8 cellular contexts compared by ENCODE assay signal in the genomic region with DNA sequence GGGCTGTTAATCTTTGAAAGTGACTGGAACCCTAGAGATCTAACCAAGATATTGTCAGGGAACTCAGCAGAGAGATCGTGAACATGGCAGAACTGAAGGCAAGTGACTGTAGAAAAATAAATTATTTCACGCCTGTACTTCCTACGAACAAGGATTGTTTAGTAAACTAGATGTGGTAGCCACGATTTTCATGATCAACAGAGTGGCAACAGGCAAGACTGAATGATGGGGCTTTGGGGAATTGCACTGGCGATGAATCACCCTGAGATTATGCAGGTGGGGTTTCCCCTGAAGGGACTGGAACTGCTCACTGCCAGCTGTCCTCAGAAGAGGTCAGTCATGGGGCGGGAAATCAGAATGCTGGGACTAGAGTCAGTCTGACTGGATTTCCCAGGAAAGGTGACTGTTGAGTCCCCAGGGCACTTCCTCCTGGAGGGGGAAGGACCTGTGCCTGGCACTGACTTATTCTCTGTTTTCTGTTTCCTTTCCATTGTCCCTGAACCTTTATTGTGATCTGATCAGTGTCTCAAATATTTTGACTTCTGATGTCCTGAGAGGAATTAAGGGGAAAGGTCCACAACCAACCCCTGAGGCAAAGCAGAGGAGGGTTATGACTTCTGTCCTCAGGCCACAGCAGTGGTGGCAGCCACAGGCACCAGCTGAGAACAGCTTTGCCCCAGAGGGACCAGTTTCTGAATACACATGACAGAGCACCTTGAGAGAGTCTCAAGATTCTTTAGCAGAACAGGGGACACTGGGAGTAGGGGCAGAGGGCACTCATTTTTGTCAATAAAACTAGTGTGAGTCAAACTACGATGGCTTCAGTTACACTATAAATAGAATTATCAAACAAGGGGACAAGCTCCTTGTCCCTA.
DNase-seq lines count a peak whose midpoint lies in the region; ATAC-seq, FAIRE-seq and TF ChIP-seq lines count a peak whose summit lies in the region.

No MANE protein-coding gene starts in this region.

- no peaks in the 10 kb centered on the region for H3K36me3 Mint-ChIP-seq in activated naive CD4-positive, alpha-beta T cell treated with anti-CD3 and anti-CD28 coated beads, Interleukin-2, amount 10 ng/mL, durations not matched to agents 7 days and 5 days

- CTCF ChIA-PET in activated naive CD4-positive, alpha-beta T cell treated with anti-CD3 and anti-CD28 coated beads, Interleukin-2, amount 10 ng/mL, durations not matched to agents 7 days and 5 days (lab: Charles Lee): interaction anchor here (0.6 kb wide), 1 partner anchor 648 kb away, joined by 3 read pairs; no protein-coding TSS in a partner anchor
- CTCF ChIA-PET in SK-N-SH (lab: Yijun Ruan, JAX): interaction anchor here (0.9 kb wide), 1 partner anchor 13 kb away, joined by 3 read pairs; no protein-coding TSS in a partner anchor
- CTCF ChIA-PET in H1 (lab: Charles Lee; ENCODE audit: partially characterized antibody): interaction anchor here (1.1 to 1.8 kb wide), 2 partner anchors 11 to 62 kb away, joined by 4 to 5 read pairs; no protein-coding TSS in a partner anchor

- POLR2A ChIA-PET in SK-N-SH (lab: Yijun Ruan, JAX): no interaction called here
- POLR2A ChIA-PET in H1 (lab: Charles Lee; ENCODE audit: partially characterized antibody): no interaction called here

- no peak overlapping the region for H4K8ac ChIP-seq in H1 (ENCODE audit: extremely low read depth, insufficient read depth, low read length)

- peaks cover 0 to 15% of the 10 kb centered on the region in 2 experiments; a peak in 2 of 4 replicates for H3K4me1 ChIP-seq in SK-N-SH (ENCODE audit: control insufficient read depth in 1 of 2, insufficient read depth in 2 of 2, low read depth in 1 of 2, low read length in 1 of 2)
- H3K4me1 ChIP-seq in H1 (replicated peaks in 1 of 4; ENCODE audit: control insufficient read depth in 3 of 4, insufficient read depth in 4 of 4, low read length in 3 of 4): no peaks in the 10 kb centered on the region

- H4K20me1 ChIP-seq in SK-N-SH (ENCODE audit: insufficient read depth) (no peaks in the 10 kb centered on the region), H1 (replicated peaks in 1 of 2; ENCODE audit: control insufficient read depth in 1 of 2, insufficient read depth in 2 of 2, low read length in 2 of 2) (no peaks in the 10 kb centered on the region)

- H3K79me2 ChIP-seq in SK-N-SH (ENCODE audit: insufficient read depth) (no peaks in the 10 kb centered on the region), H1 (ENCODE audit: control insufficient read depth in 1 of 2, insufficient read depth in 2 of 2, low read length in 2 of 2) (no peaks in the 10 kb centered on the region)

- H3K56ac ChIP-seq in H1 (replicated peaks; ENCODE audit: insufficient read length, low read depth, low read length): no peak overlapping the region

- H3K4me2 ChIP-seq in SK-N-SH (no peak overlapping the region), H1 (ENCODE audit: insufficient read depth in 1 of 2, low read depth in 2 of 2, low read length in 2 of 2) (no peak overlapping the region)

- H3K36me3 ChIP-seq in SK-N-SH (replicated peaks in 1 of 2; ENCODE audit: control insufficient read depth in 1 of 2, insufficient read depth in 2 of 2, low read length in 1 of 2): no peaks in the 10 kb centered on the region
- no peaks in the 10 kb centered on the region for H3K36me3 ChIP-seq in H1 (ENCODE audit: control insufficient read depth in 2 of 4, insufficient read depth in 4 of 4, low read length in 3 of 4)

- H3K4ac ChIP-seq in H1 (replicated peaks; ENCODE audit: insufficient read length, low read depth, low read length): no peak overlapping the region

- H3K18ac ChIP-seq in H1 (ENCODE audit: extremely low read depth, low read length): no peak overlapping the region

- no peak for FAIRE-seq in H1 (lab: Jason Lieb, UNC)

- H2BK5ac ChIP-seq in H1 (ENCODE audit: low read depth, low read length): no peak overlapping the region

- DNase-seq in activated naive CD4-positive, alpha-beta T cell treated with Interleukin-2 at 50 U/mL for 16 hours: peak; percentile 75
- no peak for DNase-seq in activated naive CD4-positive, alpha-beta T cell treated with anti-CD3 and anti-CD28 coated beads, Interleukin-2, amount 10 ng/mL, durations not matched to agents 7 days and 5 days
- peak; percentile 16 for DNase-seq in SK-N-SH
- DNase-seq in H1 (ENCODE audit: low read depth in 1 of 2, low spot score in 2 of 2): peak in 1 of 2 experiments; percentile 29
- DNase-seq in skeletal muscle cell (ENCODE audit: low read depth): peak; percentile 52
- no peak for DNase-seq in caudate nucleus (lab: John Stamatoyannopoulos, UW)
- DNase-seq in NCI-H2029 (lab: John Stamatoyannopoulos, UW): no peak

- H3K4me1 Mint-ChIP-seq in activated naive CD4-positive, alpha-beta T cell treated with anti-CD3 and anti-CD28 coated beads, Interleukin-2, amount 10 ng/mL, durations not matched to agents 7 days and 5 days: peaks cover 16% of the 10 kb centered on the region

- no peak overlapping the region for H3K27ac Mint-ChIP-seq in activated naive CD4-positive, alpha-beta T cell treated with anti-CD3 and anti-CD28 coated beads, Interleukin-2, amount 10 ng/mL, durations not matched to agents 7 days and 5 days

- peak; percentile 68 for ATAC-seq in HG02943 (IDR thresholded peaks at IDR 0.05; ENCODE audit: low read depth, unreplicated experiment)

- no peak overlapping the region for H4K5ac ChIP-seq in H1 (ENCODE audit: insufficient read length, low read depth, low read length)

- H3K9me3 ChIP-seq in SK-N-SH: no peaks in the 10 kb centered on the region
- H3K9me3 ChIP-seq in H1 (ENCODE audit: insufficient read depth in 2 of 2, low read depth in 1 of 2, low read length in 1 of 2): no peaks in the 10 kb centered on the region

- H3K9ac ChIP-seq in SK-N-SH (no peak overlapping the region), H1 (replicated peaks in 1 of 4; ENCODE audit: extremely low read depth in 1 of 4, low read depth in 3 of 4, low read length in 3 of 4) (no peak overlapping the region)

- no peak overlapping the region for H2BK12ac ChIP-seq in H1 (ENCODE audit: low read depth, low read length)

- H3K14ac ChIP-seq in H1 (ENCODE audit: insufficient read length): no peak overlapping the region

- TF ChIP-seq RAD21 in SK-N-SH (IDR thresholded peaks at IDR 0.05; ENCODE audit: low read length) (no peak), H1 (IDR thresholded peaks at IDR 0.05 in 1 of 2, conservative IDR thresholded peaks at IDR 0.05 in 1 of 2; ENCODE audit: low read depth in 2 of 2, low read length in 2 of 2) (no peak)

- H3K27ac ChIP-seq in SK-N-SH (ENCODE audit: low read depth in 2 of 2, low read length in 1 of 2) (no peak overlapping the region), H1 (ENCODE audit: low read depth, low read length) (no peak overlapping the region), caudate nucleus (ENCODE audit: low read depth, low read length) (no peak overlapping the region)

- no peak overlapping the region for H3K4me3 Mint-ChIP-seq in activated naive CD4-positive, alpha-beta T cell treated with anti-CD3 and anti-CD28 coated beads, Interleukin-2, amount 10 ng/mL, durations not matched to agents 7 days and 5 days

- TF ChIP-seq POLR2A in H1 (IDR thresholded peaks at IDR 0.05; ENCODE audit: control extremely low read depth in 1 of 2, low read depth in 2 of 2, low read length in 2 of 2): no peak

- TF ChIP-seq EP300 in SK-N-SH (IDR thresholded peaks at IDR 0.05; ENCODE audit: borderline replicate concordance in 1 of 2, low read depth in 1 of 2, low read length in 1 of 2): no peak
- TF ChIP-seq EP300 in H1 (IDR thresholded peaks at IDR 0.05; ENCODE audit: borderline replicate concordance in 1 of 2, low read depth in 2 of 2, low read length in 2 of 2): no peak

- no peaks in the 10 kb centered on the region for H3K9me2 ChIP-seq in SK-N-SH

- H4K91ac ChIP-seq in H1 (replicated peaks; ENCODE audit: insufficient read length, low read length): no peak overlapping the region

- TF ChIP-seq CTCF in SK-N-SH (IDR thresholded peaks at IDR 0.05) (no peak), H1 (IDR thresholded peaks at IDR 0.05; ENCODE audit: control extremely low read depth in 1 of 3, insufficient read depth in 1 of 3, low read depth in 1 of 3, low read length in 3 of 3) (no peak)

- H3K23ac ChIP-seq in H1 (ENCODE audit: insufficient read length): no peak overlapping the region

- no peaks in the 10 kb centered on the region for H3K27me3 ChIP-seq in SK-N-SH (ENCODE audit: insufficient read depth)
- no peaks in the 10 kb centered on the region for H3K27me3 ChIP-seq in H1 (replicated peaks in 1 of 4; ENCODE audit: control insufficient read depth in 3 of 4, extremely low read depth in 1 of 4, insufficient read depth in 3 of 4, low read length in 3 of 4)

- H2AFZ ChIP-seq in SK-N-SH (ENCODE audit: low read depth): no peak overlapping the region
- H2AFZ ChIP-seq in H1 (ENCODE audit: low read length): peak overlapping the region; percentile 4; the same call in 1 of the 2 replicates

- H3K27me3 Mint-ChIP-seq in activated naive CD4-positive, alpha-beta T cell treated with anti-CD3 and anti-CD28 coated beads, Interleukin-2, amount 10 ng/mL, durations not matched to agents 7 days and 5 days: peaks cover 2% of the 10 kb centered on the region

- no peak overlapping the region for H2BK20ac ChIP-seq in H1 (ENCODE audit: low read length)

- WGBS in SK-N-SH (ENCODE audit: low lambda C conversion rate): 44% methylated on average over 7 of the region's 7 CpGs
- WGBS in H1 (ENCODE audit: extremely low coverage in 1 of 2, insufficient coverage in 1 of 2, insufficient read length in 1 of 2, insufficient replicate concordance in 2 of 2, low coverage in 1 of 2, low lambda C conversion rate in 2 of 2, missing lambda C conversion rate in 1 of 2), 2 experiments: 93% methylated on average over 7 of the region's 7 CpGs; no CpG with 5 or more reads in 1 of the 2 experiments

- no peak overlapping the region for H2BK120ac ChIP-seq in H1 (replicated peaks; ENCODE audit: low read depth, low read length)

- no peak overlapping the region for H3K4me3 ChIP-seq in SK-N-SH (ENCODE audit: low read depth in 2 of 2, low read length in 1 of 2)
- no peak overlapping the region for H3K4me3 ChIP-seq in H1 (ENCODE audit: extremely low read depth in 1 of 4, insufficient read depth in 2 of 4, low read depth in 3 of 4, low read length in 4 of 4)
- no peak overlapping the region for H3K4me3 ChIP-seq in skeletal muscle cell (ENCODE audit: low read depth, low read length)

- no peaks in the 10 kb centered on the region; the same call in 1 of the 2 replicates for H3K23me2 ChIP-seq in H1 (ENCODE audit: low read depth, low read length)

- H2BK15ac ChIP-seq in H1 (ENCODE audit: low read length): no peak overlapping the region

- H2AK5ac ChIP-seq in H1 (ENCODE audit: low read depth, low read length): no peak overlapping the region

- no peaks in the 10 kb centered on the region for H3F3A ChIP-seq in SK-N-SH (replicated peaks; ENCODE audit: insufficient read depth)

- H3K79me1 ChIP-seq in H1 (ENCODE audit: low read depth, low read length): no peaks in the 10 kb centered on the region

- H3K9me3 Mint-ChIP-seq in activated naive CD4-positive, alpha-beta T cell treated with anti-CD3 and anti-CD28 coated beads, Interleukin-2, amount 10 ng/mL, durations not matched to agents 7 days and 5 days: no peaks in the 10 kb centered on the region

TF ChIP-seq in SK-N-SH, 30 proteins besides CTCF, POLR2A, EP300 and RAD21 (continues in another document):
- no peak for TF ChIP-seq ELF1 (IDR thresholded peaks at IDR 0.05)
- no peak for TF ChIP-seq CHD2 (IDR thresholded peaks at IDR 0.05; ENCODE audit: low read length, partially characterized antibody)

Comparison
In these comparisons a context has a peak if more than half of its experiments do, and no peak if none do; other contexts are left out.
1. DNase-seq: peak in activated naive CD4-positive, alpha-beta T cell treated with Interleukin-2 at 50 U/mL for 16 hours (single experiment), SK-N-SH (single experiment) and skeletal muscle cell (single experiment); none in activated naive CD4-positive, alpha-beta T cell treated with anti-CD3 and anti-CD28 coated beads, Interleukin-2, amount 10 ng/mL, durations not matched to agents 7 days and 5 days (single experiment), caudate nucleus (0 of 61) and NCI-H2029 (single experiment).